16 cellular contexts compared by ENCODE assay signal in genomic region chr20:53963670-53964466, GRCh38.
DNase-seq lines count a peak whose midpoint lies in the region; ATAC-seq, FAIRE-seq and TF ChIP-seq lines count a peak whose summit lies in the region.
"Had no signal": no experiment of that assay in that cellular context is flagged by ENCODE, and none has a peak within 500 bp of the region (broad histone marks: within the 10 kb centered on the region; RNA-seq: fewer than 3 reads in every experiment).

No MANE protein-coding gene starts in this region.

- H3K4me3 ChIP-seq in RWPE2 (ENCODE audit: severe bottlenecking) = no peak overlapping the region
- H3K4me3 ChIP-seq: BLaER1, GM12878 had no signal

- no peaks in the 10 kb centered on the region for H3K27me3 ChIP-seq in RWPE2 (ENCODE audit: insufficient read depth, poor library complexity, severe bottlenecking)
- H3K27me3 ChIP-seq: BLaER1 had no signal

- no peak for DNase-seq in HTR-8/SVneo (ENCODE audit: insufficient read length, low spot score)
- no peak for DNase-seq in RWPE2 (ENCODE audit: low spot score)
- DNase-seq in NCI-H2227 treated with DMSO at 0.1 percent for 48 hours (lab: John Stamatoyannopoulos, UW) = no peak
- DNase-seq: Calu3; CD8-positive, alpha-beta T cell; DND-41; EL; H9 had no signal

- no peaks in the 10 kb centered on the region for H3K4me1 ChIP-seq in RWPE2 (ENCODE audit: insufficient read depth, poor library complexity, severe bottlenecking)

- H3K9me3 ChIP-seq in RWPE2 (ENCODE audit: severe bottlenecking) = no peaks in the 10 kb centered on the region
- H3K9me3 ChIP-seq: BLaER1 had no signal

- FAIRE-seq in HTR-8/SVneo (lab: Jason Lieb, UNC) = peak; percentile 88
- FAIRE-seq: A204.1, GM12878, H1 had no signal

- no peak overlapping the region for H3K27ac ChIP-seq in RWPE2 (ENCODE audit: poor library complexity, severe bottlenecking)
- H3K27ac ChIP-seq: BLaER1 had no signal

- no peaks in the 10 kb centered on the region for H3K36me3 ChIP-seq in RWPE2 (ENCODE audit: low read depth)
- H3K36me3 ChIP-seq: BLaER1 had no signal

- ATAC-seq in RWPE2 (ENCODE audit: low read depth) = peak; percentile 64; the same call in 2 of the 3 replicates
- peak; percentile 57 for ATAC-seq in esophagus mucosa
- no peak for ATAC-seq in HG03159 (IDR thresholded peaks at IDR 0.05; ENCODE audit: unreplicated experiment)
- no peak for ATAC-seq in GM19467 (IDR thresholded peaks at IDR 0.05; ENCODE audit: unreplicated experiment)
- no peak for ATAC-seq in HG02840 (IDR thresholded peaks at IDR 0.05; ENCODE audit: low FRiP score, unreplicated experiment)
- ATAC-seq: CD8-positive, alpha-beta T cell; GM12878 had no signal

- TF ChIP-seq CTCF in RWPE2 (IDR thresholded peaks at IDR 0.05; ENCODE audit: poor library complexity, severe bottlenecking) = no peak

Comparison
In these comparisons a context has a peak if more than half of its experiments do, and no peak if none do; other contexts are left out.
1. ATAC-seq: peak in RWPE2 (single experiment) and esophagus mucosa (single experiment); none in HG03159 (single experiment), GM19467 (single experiment) and HG02840 (single experiment).